In the genomic region with DNA sequence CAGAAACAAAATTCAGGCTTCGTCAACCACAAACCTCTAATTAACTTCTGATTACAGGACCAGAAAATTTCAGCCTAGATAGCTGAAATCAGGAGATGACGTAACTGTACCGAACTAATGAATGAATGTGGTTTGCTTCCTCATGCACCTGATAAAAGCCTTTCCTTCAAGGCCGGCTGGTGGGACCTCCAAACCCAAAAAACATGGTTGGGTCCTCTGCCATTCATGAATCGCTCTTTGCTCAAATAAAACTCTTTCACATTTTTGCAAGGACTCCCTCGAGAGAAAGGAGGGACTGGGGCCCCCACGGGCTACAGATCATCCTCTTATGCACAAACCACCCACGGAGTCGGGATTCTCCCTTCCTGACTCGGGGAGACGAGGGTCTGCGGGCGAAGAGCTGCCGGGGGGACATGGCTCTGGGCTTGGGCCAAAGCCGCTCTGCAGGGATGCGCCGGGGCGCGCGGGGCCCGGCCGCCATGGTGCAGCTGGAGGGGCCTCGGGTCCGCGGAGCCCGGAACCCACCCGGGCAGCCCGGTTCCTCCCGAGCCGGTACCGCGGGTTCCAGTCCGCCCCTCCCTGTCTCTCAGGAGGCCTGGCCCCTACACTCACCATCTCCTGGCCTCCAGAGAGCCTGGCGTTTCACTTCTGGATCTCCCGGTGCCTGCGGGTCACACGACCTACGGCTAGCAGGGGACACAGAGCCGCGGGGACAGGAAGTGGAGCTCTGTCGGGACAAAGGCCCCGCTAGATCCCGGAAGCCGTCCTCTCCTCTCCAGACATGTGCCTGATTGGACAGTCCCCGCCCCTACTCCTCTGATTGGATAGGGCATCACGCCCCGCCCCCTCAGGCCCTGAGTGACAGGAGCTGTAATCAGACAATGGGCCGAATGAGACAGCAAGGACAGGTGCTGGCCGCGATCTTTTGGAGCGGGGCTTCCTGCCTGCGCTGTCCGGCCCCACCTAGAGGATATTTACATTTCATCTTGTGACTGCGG, we compare ENCODE assay signal across 1 cellular context.
TF ChIP-seq lines count a peak whose summit lies in the region.

Gene ZNF195, minus strand, starts transcription at position 721 of the 998 bp plus-strand sequence. Its CDS starts 106 bp downstream, at position 615.

TF ChIP-seq in K562, 482 proteins besides CTCF, POLR2A, EP300 and RAD21 (continued from another document and continues in another):
- no peak for TF ChIP-seq ZNF449 (CRISPR knock-in tag; IDR thresholded peaks at IDR 0.05)
- TF ChIP-seq LEF1 (IDR thresholded peaks at IDR 0.05), result no peak
- TF ChIP-seq REST (CRISPR knock-in tag; IDR thresholded peaks at IDR 0.05; ENCODE audit: low read depth), result peak; percentile 64; the same call in 1 of the 2 replicates
- TF ChIP-seq CTCFL (IDR thresholded peaks at IDR 0.05; ENCODE audit: borderline replicate concordance, insufficient read depth, low read depth, low read length, poor library complexity, severe bottlenecking), result no peak
- TF ChIP-seq ZNF174 (CRISPR knock-in tag; IDR thresholded peaks at IDR 0.05), result no peak
- no peak for TF ChIP-seq CBX2 (IDR thresholded peaks at IDR 0.05; ENCODE audit: insufficient read depth, low read length, poor library complexity, severe bottlenecking)
- TF ChIP-seq NFRKB (IDR thresholded peaks at IDR 0.05; ENCODE audit: low read depth), result peak; percentile 79
- TF ChIP-seq ZBTB11 (CRISPR knock-in tag; IDR thresholded peaks at IDR 0.05), result peak; percentile 93 to 99 (median 97); a peak in 5 of 6 replicates
- peak; percentile 99 for TF ChIP-seq GABPA (tag; conservative IDR thresholded peaks at IDR 0.05; ENCODE audit: low read depth)
- TF ChIP-seq STAT5B (CRISPR knock-in tag; IDR thresholded peaks at IDR 0.05), result no peak
- peak; percentile 50 for TF ChIP-seq RBM39 (optimal IDR thresholded peaks at IDR 0.05; ENCODE audit: low read depth, low read length)
- peak; percentile 21; the same call in 1 of the 2 replicates for TF ChIP-seq DPF2 (IDR thresholded peaks at IDR 0.05)
- no peak for TF ChIP-seq ZBTB49 (CRISPR knock-in tag; IDR thresholded peaks at IDR 0.05; ENCODE audit: borderline replicate concordance)
- TF ChIP-seq ZNF280A (IDR thresholded peaks at IDR 0.05; ENCODE audit: low read depth, partially characterized antibody), result no peak
- TF ChIP-seq BMI1 (IDR thresholded peaks at IDR 0.05; ENCODE audit: low read length), result no peak
- TF ChIP-seq SMAD1 (IDR thresholded peaks at IDR 0.05; ENCODE audit: low read depth, low read length, partially characterized antibody), result peak; percentile 23
- TF ChIP-seq BACH1 (tag; IDR thresholded peaks at IDR 0.05), result no peak
- peak; percentile 77; the same call in 1 of the 2 replicates for TF ChIP-seq ZBED1 (IDR thresholded peaks at IDR 0.05)
- TF ChIP-seq ZNF134 (CRISPR knock-in tag; conservative IDR thresholded peaks at IDR 0.05), result no peak
- TF ChIP-seq ZNF76 (CRISPR knock-in tag; IDR thresholded peaks at IDR 0.05; ENCODE audit: borderline replicate concordance), result no peak
- TF ChIP-seq ZNF398 (CRISPR knock-in tag; IDR thresholded peaks at IDR 0.05), result no peak
- TF ChIP-seq KLF6 (CRISPR knock-in tag; IDR thresholded peaks at IDR 0.05; ENCODE audit: borderline replicate concordance), result no peak
- TF ChIP-seq, protein P1, sequence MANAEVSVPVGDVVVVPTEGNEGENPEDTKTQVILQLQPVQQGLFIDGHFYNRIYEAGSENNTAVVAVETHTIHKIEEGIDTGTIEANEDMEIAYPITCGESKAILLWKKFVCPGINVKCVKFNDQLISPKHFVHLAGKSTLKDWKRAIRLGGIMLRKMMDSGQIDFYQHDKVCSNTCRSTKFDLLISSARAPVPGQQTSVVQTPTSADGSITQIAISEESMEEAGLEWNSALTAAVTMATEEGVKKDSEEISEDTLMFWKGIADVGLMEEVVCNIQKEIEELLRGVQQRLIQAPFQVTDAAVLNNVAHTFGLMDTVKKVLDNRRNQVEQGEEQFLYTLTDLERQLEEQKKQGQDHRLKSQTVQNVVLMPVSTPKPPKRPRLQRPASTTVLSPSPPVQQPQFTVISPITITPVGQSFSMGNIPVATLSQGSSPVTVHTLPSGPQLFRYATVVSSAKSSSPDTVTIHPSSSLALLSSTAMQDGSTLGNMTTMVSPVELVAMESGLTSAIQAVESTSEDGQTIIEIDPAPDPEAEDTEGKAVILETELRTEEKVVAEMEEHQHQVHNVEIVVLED (CRISPR knock-in tag; IDR thresholded peaks at IDR 0.05), result no peak
- TF ChIP-seq SMARCC2 (IDR thresholded peaks at IDR 0.05; ENCODE audit: low read depth), result no peak
- no peak for TF ChIP-seq ZNF507 (tag; conservative IDR thresholded peaks at IDR 0.05)
- no peak for TF ChIP-seq IFI16 (CRISPR knock-in tag; IDR thresholded peaks at IDR 0.05)
- no peak for TF ChIP-seq KDM2B (CRISPR knock-in tag; IDR thresholded peaks at IDR 0.05)
- peak; percentile 46; the same call in 1 of the 2 replicates for TF ChIP-seq ZNF830 (CRISPR knock-in tag; IDR thresholded peaks at IDR 0.05)
- no peak for TF ChIP-seq ZBTB5 (IDR thresholded peaks at IDR 0.05)
